14 cellular contexts compared by ENCODE assay signal in the genomic region with DNA sequence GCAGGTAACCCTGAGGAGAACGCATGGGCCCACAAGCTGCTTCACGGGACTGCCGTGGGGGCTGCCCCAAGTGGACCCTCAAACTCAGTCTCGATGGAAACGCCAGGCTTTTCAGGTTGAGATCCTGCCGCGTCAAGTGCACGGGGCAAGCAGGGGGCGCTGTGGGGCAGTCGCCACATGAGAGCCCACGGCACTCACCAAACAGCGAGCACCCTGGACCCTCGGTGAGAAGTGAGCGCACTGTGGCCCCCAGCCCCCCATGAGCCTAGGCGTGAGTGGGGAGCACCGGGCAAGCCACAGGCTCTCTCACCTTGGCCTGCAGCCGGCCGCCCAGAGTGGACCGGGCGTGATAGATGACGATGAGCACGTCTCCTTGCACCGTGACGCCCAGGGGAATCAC. TPM values are rescaled to one million over a fixed set of nuclear protein-coding genes. Genes with fewer than 3 reads are reported as not detected.
DNase-seq lines count a peak whose midpoint lies in the region; ATAC-seq and TF ChIP-seq lines count a peak whose summit lies in the region.
"Had no signal": no experiment of that assay in that cellular context is flagged by ENCODE, and none has a peak within 500 bp of the region (broad histone marks: within the 10 kb centered on the region; RNA-seq: fewer than 3 reads in every experiment).

No MANE protein-coding gene starts in this region.

- CTCF ChIA-PET in MCF 10A (lab: Yijun Ruan, JAX) (no interaction called here), SK-N-SH (lab: Yijun Ruan, JAX) (interaction anchor here (1.0 kb wide), 1 partner anchor 134 kb away, joined by 6 read pairs; no protein-coding TSS in a partner anchor)

- no peaks in the 10 kb centered on the region for H3K27me3 Mint-ChIP-seq in MCF 10A (ENCODE audit: insufficient read depth, unreplicated experiment)

- TF ChIP-seq EP300 in SK-N-SH (IDR thresholded peaks at IDR 0.05; ENCODE audit: borderline replicate concordance in 1 of 2, low read depth in 1 of 2, low read length in 1 of 2): no peak

- no peak for TF ChIP-seq POLR2A in breast epithelium (IDR thresholded peaks at IDR 0.05)

- H3K27me3 ChIP-seq in breast epithelium (no peaks in the 10 kb centered on the region), SK-N-SH (ENCODE audit: insufficient read depth) (no peaks in the 10 kb centered on the region), upper lobe of right lung (no peaks in the 10 kb centered on the region)
- H3K27me3 ChIP-seq: BLaER1, esophagus muscularis mucosa, pancreas had no signal

- 95% methylated on average over 11 of the region's 24 CpGs for WGBS in SK-N-SH (ENCODE audit: low lambda C conversion rate)

- peaks cover 44% of the 10 kb centered on the region for H3K36me3 Mint-ChIP-seq in MCF 10A (ENCODE audit: insufficient read depth, unreplicated experiment)

- no peaks in the 10 kb centered on the region for H3F3A ChIP-seq in SK-N-SH (replicated peaks; ENCODE audit: insufficient read depth)

- no peaks in the 10 kb centered on the region for H4K20me1 ChIP-seq in SK-N-SH (ENCODE audit: insufficient read depth)

- no TSS peak for BruUV-seq in MCF 10A (replicated peaks; lab: Mats Ljungman, UMichigan)

- no peak overlapping the region for H3K4me3 Mint-ChIP-seq in MCF 10A (ENCODE audit: unreplicated experiment)

- no peak overlapping the region for H3K4me2 ChIP-seq in SK-N-SH
- H3K4me2 ChIP-seq: BLaER1 had no signal

- ATAC-seq in upper lobe of right lung: no peak
- ATAC-seq in GM21619 (IDR thresholded peaks at IDR 0.05; ENCODE audit: unreplicated experiment): no peak
- no peak for ATAC-seq in HG02623 (IDR thresholded peaks at IDR 0.05; ENCODE audit: unreplicated experiment)
- ATAC-seq: pancreas had no signal

- intact Hi-C loops in MCF 10A (cut with micrococcal nuclease) (no loop called here), breast epithelium (cut with DNase I; ENCODE audit: low total_unique reads) (no loop called here), upper lobe of right lung (cut with DNase I) (no loop called here)

- TF ChIP-seq RAD21 in SK-N-SH (IDR thresholded peaks at IDR 0.05; ENCODE audit: low read length): 0 out of 2 replicates have a peak, but pooled peaks have one; percentile 5

- POLR2A ChIA-PET in MCF 10A (lab: Yijun Ruan, JAX) (no interaction called here), SK-N-SH (lab: Yijun Ruan, JAX) (no interaction called here)

- H3K4me3 ChIP-seq in breast epithelium (no peak overlapping the region), SK-N-SH (ENCODE audit: low read depth in 2 of 2, low read length in 1 of 2) (no peak overlapping the region), fibroblast of pulmonary artery (replicated peaks; ENCODE audit: low read depth, low read length) (no peak overlapping the region), upper lobe of right lung (no peak overlapping the region)
- H3K4me3 ChIP-seq: BLaER1, esophagus muscularis mucosa, pancreas, SK-N-MC had no signal

- no peak overlapping the region for H3K27ac ChIP-seq in breast epithelium
- no peak overlapping the region for H3K27ac ChIP-seq in SK-N-SH (ENCODE audit: low read depth in 2 of 2, low read length in 1 of 2)
- H3K27ac ChIP-seq in upper lobe of right lung: no peak overlapping the region
- H3K27ac ChIP-seq: BLaER1, esophagus muscularis mucosa, pancreas, SK-N-MC had no signal

- H3K27ac Mint-ChIP-seq in MCF 10A (ENCODE audit: low read depth, unreplicated experiment): no peak overlapping the region

- H3K79me2 ChIP-seq in SK-N-SH (ENCODE audit: insufficient read depth): no peaks in the 10 kb centered on the region

- DNase-seq in MCF 10A (ENCODE audit: unreplicated experiment): no peak
- DNase-seq in breast epithelium (ENCODE audit: low spot score in 2 of 2): no peak
- DNase-seq in SK-N-SH: peak; percentile 59
- DNase-seq in fibroblast of pulmonary artery (ENCODE audit: low read depth): no peak
- no peak for DNase-seq in upper lobe of right lung
- DNase-seq in NCI-H1092 treated with DMSO at 0.1 percent for 48 hours (lab: John Stamatoyannopoulos, UW): no peak
- DNase-seq: MM.1S; stimulated activated CD4-positive, alpha-beta T cell treated with anti-CD3 and anti-CD28 coated beads, Interleukin-4, amount 100 ng/mL, for 24 hours had no signal

- H2AFZ ChIP-seq in SK-N-SH (ENCODE audit: low read depth): no peak overlapping the region

- no peaks in the 10 kb centered on the region for H3K4me1 ChIP-seq in breast epithelium
- no peaks in the 10 kb centered on the region for H3K4me1 ChIP-seq in SK-N-SH (ENCODE audit: control insufficient read depth in 1 of 2, insufficient read depth in 2 of 2, low read depth in 1 of 2, low read length in 1 of 2)
- H3K4me1 ChIP-seq in upper lobe of right lung: no peaks in the 10 kb centered on the region
- H3K4me1 ChIP-seq: esophagus muscularis mucosa, pancreas had no signal

- H3K9ac ChIP-seq in SK-N-SH: no peak overlapping the region
- H3K9ac ChIP-seq: BLaER1 had no signal

- H3K9me2 ChIP-seq in SK-N-SH: no peaks in the 10 kb centered on the region

- H3K9me3 ChIP-seq in breast epithelium (no peaks in the 10 kb centered on the region), SK-N-SH (no peaks in the 10 kb centered on the region), upper lobe of right lung (no peaks in the 10 kb centered on the region)
- H3K9me3 ChIP-seq: BLaER1, esophagus muscularis mucosa, pancreas had no signal

- H3K9me3 Mint-ChIP-seq in MCF 10A (ENCODE audit: unreplicated experiment): no peaks in the 10 kb centered on the region

- H3K36me3 ChIP-seq in breast epithelium (peaks cover 5% of the 10 kb centered on the region), SK-N-SH (replicated peaks in 1 of 2; ENCODE audit: control insufficient read depth in 1 of 2, insufficient read depth in 2 of 2, low read length in 1 of 2) (peaks cover 22 to 67% of the 10 kb centered on the region in 2 experiments), upper lobe of right lung (peaks cover 84% of the 10 kb centered on the region)

- TF ChIP-seq CTCF in MCF 10A (IDR thresholded peaks at IDR 0.05; ENCODE audit: unreplicated experiment) (peak; percentile 17), breast epithelium (IDR thresholded peaks at IDR 0.05) (no peak), SK-N-SH (IDR thresholded peaks at IDR 0.05) (peak; percentile 39), fibroblast of pulmonary artery (IDR thresholded peaks at IDR 0.05; ENCODE audit: low read length, missing control alignments) (peak; percentile 10), upper lobe of right lung (IDR thresholded peaks at IDR 0.05) (peak; percentile 9)

- H3K4me1 Mint-ChIP-seq in MCF 10A (ENCODE audit: insufficient read depth, unreplicated experiment): no peaks in the 10 kb centered on the region

TF ChIP-seq in SK-N-SH, 30 proteins besides CTCF, POLR2A, EP300 and RAD21:
- no peak for TF ChIP-seq TEAD4 (IDR thresholded peaks at IDR 0.05; ENCODE audit: borderline replicate concordance, insufficient read depth)

RNA-seq across cellular contexts. Expression of gene CPLX1, which starts 50.9 kb away (rescaled TPM):
- 2.7 and 3.5 TPM in 2 replicates for total RNA-seq in MCF 10A (2022)
- 1 to 10 TPM in 2 of 3 donors, under 1 TPM in 1; 0.16 to 2.6 (median 1.2) TPM for total RNA-seq in breast epithelium
- polyA plus RNA-seq in SK-N-SH (2012; rRNA removed): 0.56 and 0.65 TPM in 2 replicates
- polyA plus RNA-seq in SK-N-SH (2012; cell fraction: cytosol; rRNA removed): 0.86 and 1.2 TPM in 2 replicates
- 0.66 and 1.7 TPM in 2 replicates for polyA plus RNA-seq in SK-N-SH (2012; cell fraction: nucleus; rRNA removed)
- 5.2 TPM for total RNA-seq in upper lobe of right lung

RNA-seq across cellular contexts. Expression of gene GAK, which starts 55.3 kb away (rescaled TPM):
- total RNA-seq in MCF 10A (2022): 70.4 and 72.9 TPM in 2 replicates
- 10 to 100 TPM; 76.2 to 95.7 (median 81.9) TPM for total RNA-seq in breast epithelium
- 35.9 and 36.1 TPM in 2 replicates for polyA plus RNA-seq in SK-N-SH (2012; rRNA removed)
- 11.0 and 18.2 TPM in 2 replicates for polyA plus RNA-seq in SK-N-SH (2012; cell fraction: cytosol; rRNA removed)
- 131 and 150 TPM in 2 replicates for polyA plus RNA-seq in SK-N-SH (2012; cell fraction: nucleus; rRNA removed)
- total RNA-seq in upper lobe of right lung: 138 TPM

RNA-seq across cellular contexts. Expression of gene TMEM175, which starts 55.5 kb away (rescaled TPM):
- total RNA-seq in MCF 10A (2022): 22.5 and 28.9 TPM in 2 replicates
- total RNA-seq in breast epithelium: 10 to 100 TPM; 26.2 to 32.2 (median 28.2) TPM
- 43.1 and 54.2 TPM in 2 replicates for polyA plus RNA-seq in SK-N-SH (2012; rRNA removed)
- 12.9 and 16.8 TPM in 2 replicates for polyA plus RNA-seq in SK-N-SH (2012; cell fraction: cytosol; rRNA removed)
- polyA plus RNA-seq in SK-N-SH (2012; cell fraction: nucleus; rRNA removed): 280 and 427 TPM in 2 replicates
- total RNA-seq in upper lobe of right lung: 42.4 TPM

Comparison
In these comparisons a context has a peak if more than half of its experiments do, and no peak if none do; other contexts are left out.
1. CTCF ChIP-seq: peak in MCF 10A (single experiment), SK-N-SH (single experiment), fibroblast of pulmonary artery (single experiment) and upper lobe of right lung (single experiment); none in breast epithelium (0 of 3).